In genomic region chr11:36564376-36565032, GRCh38 we compare ENCODE assay signal across 1 cellular context.
A peak's percentile ranks its signal among the peaks of the same experiment; 100 is the strongest.
TF ChIP-seq lines count a peak whose summit lies in the region.

No MANE protein-coding gene starts in this region.

TF ChIP-seq in HepG2, 621 proteins besides CTCF, POLR2A, EP300 and RAD21:
- TF ChIP-seq SMC3 (IDR thresholded peaks at IDR 0.05; ENCODE audit: low read length), result peak; percentile 65
- no peak for TF ChIP-seq RNF2 (conservative IDR thresholded peaks at IDR 0.05; ENCODE audit: low read depth)
- TF ChIP-seq SRSF4 (IDR thresholded peaks at IDR 0.05; ENCODE audit: low read depth, low read length, poor library complexity, severe bottlenecking), result no peak
- peak; percentile 75 for TF ChIP-seq STAG1 (CRISPR knock-in tag; IDR thresholded peaks at IDR 0.05)
TF ChIP-seq in HepG2: peak in this region for 2.
